In the genomic region with DNA sequence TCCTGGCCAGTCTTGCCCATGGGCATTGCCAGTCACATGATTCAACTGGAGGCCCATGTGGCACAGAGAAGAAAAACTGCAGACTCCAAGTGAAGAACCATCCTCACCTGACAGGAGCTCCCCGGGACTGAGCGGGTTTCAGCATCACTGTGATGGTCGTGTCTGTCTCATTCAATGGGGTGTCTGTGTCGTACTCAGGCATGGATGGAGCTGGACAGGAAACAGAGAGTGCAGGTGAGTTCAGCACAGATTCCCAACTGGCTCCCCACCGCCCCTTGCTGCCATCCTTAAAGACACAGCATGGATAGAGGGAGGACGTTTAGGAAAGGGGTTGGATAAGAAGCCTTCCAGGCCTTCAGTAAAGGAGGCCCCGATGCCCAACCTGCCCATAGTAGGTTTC, we compare ENCODE assay signal across 22 cellular contexts.
"Had no signal": no experiment of that assay in that cellular context is flagged by ENCODE, and none has a peak within 500 bp of the region (broad histone marks: within the 10 kb centered on the region; RNA-seq: fewer than 3 reads in every experiment).

No MANE protein-coding gene starts in this region.

- H3K4me3 ChIP-seq: SJSA1, SK-N-MC had no signal

- H3K4me1 ChIP-seq: SJSA1 had no signal

- H3K27me3 ChIP-seq: SJSA1 had no signal

- DNase-seq: IMR-90, Kasumi-1, KG1, MM.1S, NCI-H1092 treated with DMSO at 0.1 percent for 48 hours, NCI-H1436, NCI-H187, NCI-H2029, NCI-H2081 treated with DMSO at 0.1 percent for 48 hours, NCI-H2171, NCI-H226, NCI-H446, NCI-H510A, NCI-H524 treated with DMSO at 0.1 percent for 48 hours, NCI-H69, NCI-H774, Right ventricle myocardium superior, RPMI8226, SIG-M5 had no signal

- H3K36me3 ChIP-seq: SJSA1 had no signal

- H3K27ac ChIP-seq: HL-60, SJSA1, SK-N-MC had no signal

- H3K9me3 ChIP-seq: SJSA1 had no signal
